ENCODE assay signal across 10 cellular contexts in the genomic region with DNA sequence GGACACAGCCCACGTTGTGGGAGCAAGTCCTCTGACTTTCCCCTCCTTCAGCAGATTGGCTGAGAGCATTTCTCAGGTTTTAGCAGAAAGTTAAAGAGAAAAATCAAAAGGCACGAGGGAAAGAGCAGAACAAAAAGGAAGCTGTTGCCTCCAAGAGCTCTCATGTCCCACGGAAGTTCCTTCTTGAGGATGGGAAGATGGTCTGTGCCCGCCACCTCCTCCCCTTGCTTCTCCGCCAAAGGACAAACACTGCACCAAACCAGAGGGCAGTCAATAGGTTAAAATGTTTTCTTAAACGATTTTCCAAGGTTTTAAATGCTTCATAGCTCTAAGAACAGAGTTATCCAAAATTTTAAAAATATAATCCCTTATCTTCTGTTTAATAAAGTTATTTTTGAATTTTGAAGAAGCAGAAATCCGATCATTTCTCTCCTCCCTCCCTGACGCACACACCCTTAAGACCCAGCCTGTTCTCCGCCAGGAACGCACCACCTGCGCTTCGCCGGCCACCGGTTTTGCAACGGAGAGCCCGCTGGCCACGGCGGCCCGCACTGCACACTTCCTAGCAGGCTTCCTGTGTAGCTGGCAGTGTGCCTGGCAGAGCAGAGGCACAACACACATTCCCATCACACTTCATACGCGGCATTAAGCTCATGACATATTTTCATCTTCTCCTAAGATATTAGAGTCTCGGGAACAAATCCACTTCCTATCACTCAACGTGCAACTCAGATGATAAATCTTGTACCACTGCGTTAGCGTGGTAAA.
DNase-seq lines count a peak whose midpoint lies in the region; ATAC-seq and TF ChIP-seq lines count a peak whose summit lies in the region.
"Had no signal": no experiment of that assay in that cellular context is flagged by ENCODE, and none has a peak within 500 bp of the region (broad histone marks: within the 10 kb centered on the region; RNA-seq: fewer than 3 reads in every experiment).

No MANE protein-coding gene starts in this region.

- no peak for TF ChIP-seq RAD21 in SK-N-SH (IDR thresholded peaks at IDR 0.05; ENCODE audit: low read length)

- H3K9me2 ChIP-seq in SK-N-SH, result no peaks in the 10 kb centered on the region

- peaks cover 5 to 23% of the 10 kb centered on the region in 2 donors for H3K4me1 ChIP-seq in thoracic aorta (ENCODE audit: control insufficient read depth in 1 of 2, low read depth in 2 of 2)
- peaks cover 10 to 33% of the 10 kb centered on the region in 2 experiments; a peak in 3 of 4 replicates for H3K4me1 ChIP-seq in SK-N-SH (ENCODE audit: control insufficient read depth in 1 of 2, insufficient read depth in 2 of 2, low read depth in 1 of 2, low read length in 1 of 2)
- H3K4me1 ChIP-seq: HAP-1 had no signal

- H3K4me3 Mint-ChIP-seq in activated CD4-positive, alpha-beta T cell treated with anti-CD3 and anti-CD28 coated beads, Interleukin-2, amount 10 ng/mL, durations not matched to agents 7 days and 5 days, result peak overlapping the region; percentile 3
- peak overlapping the region; percentile 32 for H3K4me3 Mint-ChIP-seq in activated T-helper 17 cell treated with anti-CD3 and anti-CD28 coated beads, Interleukin-2, amount 50 U/mL, for 72 hours

- H3K4me3 ChIP-seq in thoracic aorta (peak overlapping the region; percentile 56), SK-N-SH (ENCODE audit: low read depth in 2 of 2, low read length in 1 of 2) (no peak overlapping the region)
- H3K4me3 ChIP-seq: HAP-1 had no signal

- H3K9me3 ChIP-seq in thoracic aorta (no peaks in the 10 kb centered on the region), SK-N-SH (no peaks in the 10 kb centered on the region)

- 92% methylated on average over 25 of the region's 25 CpGs for WGBS in SK-N-SH (ENCODE audit: low lambda C conversion rate)

- no peak overlapping the region for H3K27ac Mint-ChIP-seq in activated CD4-positive, alpha-beta T cell treated with anti-CD3 and anti-CD28 coated beads, Interleukin-2, amount 10 ng/mL, durations not matched to agents 7 days and 5 days
- H3K27ac Mint-ChIP-seq in activated T-helper 17 cell treated with anti-CD3 and anti-CD28 coated beads, Interleukin-2, amount 50 U/mL, for 72 hours, result peak overlapping the region; percentile 28

- no peak overlapping the region for H3K9ac ChIP-seq in SK-N-SH
- H3K9ac ChIP-seq: parathyroid adenoma had no signal

- peaks cover 73% of the 10 kb centered on the region for H3K4me1 Mint-ChIP-seq in activated CD4-positive, alpha-beta T cell treated with anti-CD3 and anti-CD28 coated beads, Interleukin-2, amount 10 ng/mL, durations not matched to agents 7 days and 5 days
- H3K4me1 Mint-ChIP-seq in activated T-helper 17 cell treated with anti-CD3 and anti-CD28 coated beads, Interleukin-2, amount 50 U/mL, for 72 hours, result peaks cover 36% of the 10 kb centered on the region

- H3K27me3 ChIP-seq in thoracic aorta (replicated peaks; ENCODE audit: insufficient read depth) (no peaks in the 10 kb centered on the region), SK-N-SH (ENCODE audit: insufficient read depth) (no peaks in the 10 kb centered on the region)

- ATAC-seq in activated T-helper 17 cell treated with anti-CD3 and anti-CD28 coated beads, Interleukin-2, amount 50 U/mL, for 72 hours (replicated peaks), result no peak
- no peak for ATAC-seq in thoracic aorta (ENCODE audit: insufficient number of reproducible peaks, low FRiP score, low read depth)
- no peak for ATAC-seq in HG02885 (IDR thresholded peaks at IDR 0.05; ENCODE audit: poor library complexity, unreplicated experiment)

- H3K9me3 Mint-ChIP-seq in activated CD4-positive, alpha-beta T cell treated with anti-CD3 and anti-CD28 coated beads, Interleukin-2, amount 10 ng/mL, durations not matched to agents 7 days and 5 days, result peaks cover 3% of the 10 kb centered on the region
- peaks cover 3% of the 10 kb centered on the region for H3K9me3 Mint-ChIP-seq in activated T-helper 17 cell treated with anti-CD3 and anti-CD28 coated beads, Interleukin-2, amount 50 U/mL, for 72 hours

- no peak for DNase-seq in activated CD4-positive, alpha-beta T cell treated with anti-CD3 and anti-CD28 coated beads, Interleukin-2, amount 10 ng/mL, durations not matched to agents 7 days and 5 days
- no peak for DNase-seq in activated CD4-positive, alpha-beta T cell treated with anti-CD3 and anti-CD28 coated beads, Interleukin-2, amount 50 U/mL, for 48 hours
- DNase-seq in left kidney (ENCODE audit: low read depth, low spot score) (peak; percentile 58), thoracic aorta (ENCODE audit: low spot score) (no peak), RPMI8226 (no peak), SK-N-SH (no peak)

- peaks cover 12% of the 10 kb centered on the region; the same call in 1 of the 2 replicates for H3K79me2 ChIP-seq in SK-N-SH (ENCODE audit: insufficient read depth)

- H3K36me3 Mint-ChIP-seq in activated CD4-positive, alpha-beta T cell treated with anti-CD3 and anti-CD28 coated beads, Interleukin-2, amount 10 ng/mL, durations not matched to agents 7 days and 5 days (ENCODE audit: low read depth), result peaks cover 64% of the 10 kb centered on the region
- peaks cover 29% of the 10 kb centered on the region for H3K36me3 Mint-ChIP-seq in activated T-helper 17 cell treated with anti-CD3 and anti-CD28 coated beads, Interleukin-2, amount 50 U/mL, for 72 hours (ENCODE audit: low read depth)

- H3K27ac ChIP-seq in thoracic aorta (peak overlapping the region in 1 of 2 donors; percentile 19), SK-N-SH (ENCODE audit: low read depth in 2 of 2, low read length in 1 of 2) (no peak overlapping the region)
- H3K27ac ChIP-seq: parathyroid adenoma had no signal

- H3K27me3 Mint-ChIP-seq in activated CD4-positive, alpha-beta T cell treated with anti-CD3 and anti-CD28 coated beads, Interleukin-2, amount 10 ng/mL, durations not matched to agents 7 days and 5 days, result no peaks in the 10 kb centered on the region
- no peaks in the 10 kb centered on the region for H3K27me3 Mint-ChIP-seq in activated T-helper 17 cell treated with anti-CD3 and anti-CD28 coated beads, Interleukin-2, amount 50 U/mL, for 72 hours

- H2AFZ ChIP-seq in SK-N-SH (ENCODE audit: low read depth), result no peak overlapping the region
- H2AFZ ChIP-seq: parathyroid adenoma had no signal

- no peak overlapping the region for H3K4me2 ChIP-seq in SK-N-SH

- TF ChIP-seq EP300 in SK-N-SH (IDR thresholded peaks at IDR 0.05; ENCODE audit: borderline replicate concordance in 1 of 2, low read depth in 1 of 2, low read length in 1 of 2), result no peak

- CTCF ChIA-PET in activated CD4-positive, alpha-beta T cell treated with anti-CD3 and anti-CD28 coated beads, Interleukin-2, amount 10 ng/mL, durations not matched to agents 7 days and 5 days (lab: Charles Lee), result interaction anchor here (1.2 kb wide), 1 partner anchor 14 kb away, joined by 3 read pairs; no protein-coding TSS in a partner anchor
- CTCF ChIA-PET in SK-N-SH (lab: Yijun Ruan, JAX), result interaction anchor here (1.2 to 1.7 kb wide), 3 partner anchors 14 to 769 kb away, joined by 3 to 5 read pairs (median 4); no protein-coding TSS in a partner anchor

- POLR2A ChIA-PET in activated CD4-positive, alpha-beta T cell treated with anti-CD3 and anti-CD28 coated beads, Interleukin-2, amount 10 ng/mL, durations not matched to agents 7 days and 5 days (lab: Charles Lee), result no interaction called here
- POLR2A ChIA-PET in SK-N-SH (lab: Yijun Ruan, JAX), result interaction anchor here (1.2 kb wide), 1 partner anchor 8 kb away, joined by 3 read pairs; no protein-coding TSS in a partner anchor

- H4K20me1 ChIP-seq in SK-N-SH (ENCODE audit: insufficient read depth), result no peaks in the 10 kb centered on the region

- TF ChIP-seq CTCF in thoracic aorta (IDR thresholded peaks at IDR 0.05), result no peak
- TF ChIP-seq CTCF in SK-N-SH (IDR thresholded peaks at IDR 0.05), result no peak

- H3K36me3 ChIP-seq in thoracic aorta, result no peaks in the 10 kb centered on the region
- no peaks in the 10 kb centered on the region for H3K36me3 ChIP-seq in SK-N-SH (replicated peaks in 1 of 2; ENCODE audit: control insufficient read depth in 1 of 2, insufficient read depth in 2 of 2, low read length in 1 of 2)
- H3K36me3 ChIP-seq: HAP-1 had no signal

- H3F3A ChIP-seq in SK-N-SH (replicated peaks; ENCODE audit: insufficient read depth), result peaks cover 7% of the 10 kb centered on the region

TF ChIP-seq in SK-N-SH, 30 proteins besides CTCF, POLR2A, EP300 and RAD21:
- TF ChIP-seq FOSL2 (IDR thresholded peaks at IDR 0.05; ENCODE audit: borderline replicate concordance, low read depth), result no peak
